9 cellular contexts compared by ENCODE assay signal in the genomic region with DNA sequence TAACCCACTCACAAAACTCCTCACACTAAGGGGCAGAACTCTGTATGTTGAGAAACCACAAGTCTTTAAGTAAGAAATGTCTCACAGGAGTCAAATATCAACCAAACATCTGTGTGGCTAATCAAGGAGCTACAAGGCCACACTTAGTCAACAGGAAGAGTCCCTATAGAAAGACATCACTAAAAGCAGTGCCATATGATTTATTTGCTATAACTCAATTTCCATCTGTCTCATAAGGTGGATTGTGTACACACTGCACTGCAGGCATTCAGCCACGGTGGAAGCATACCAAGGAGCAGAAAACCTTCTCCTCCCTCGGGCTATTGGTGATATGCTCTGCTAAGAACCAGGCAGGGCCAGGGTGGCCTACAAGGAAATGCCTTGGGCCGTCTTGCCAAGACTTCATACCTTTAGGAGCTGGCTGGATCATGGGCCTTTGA.
DNase-seq lines count a peak whose midpoint lies in the region; ATAC-seq lines count a peak whose summit lies in the region.
"Had no signal": no experiment of that assay in that cellular context is flagged by ENCODE, and none has a peak within 500 bp of the region (broad histone marks: within the 10 kb centered on the region; RNA-seq: fewer than 3 reads in every experiment).

No MANE protein-coding gene starts in this region.

- H3K27me3 Mint-ChIP-seq in stimulated activated memory B cell treated with anti-CD40 and anti-IgM and Interleukin-4, amounts not matched to agents 10 μg/mL and 1 μg/mL and 100 μg/mL, for 72 hours, result no peaks in the 10 kb centered on the region
- H3K27me3 Mint-ChIP-seq: activated CD4-positive, alpha-beta T cell treated with anti-CD3 and anti-CD28 coated beads, Interleukin-2, amount 10 ng/mL, durations not matched to agents 7 days and 5 days had no signal

- DNase-seq in RPMI7951 (ENCODE audit: low read depth) (peak; percentile 82), LoVo (ENCODE audit: low spot score) (no peak), left lobe of liver (ENCODE audit: low spot score) (no peak)
- DNase-seq in stimulated activated CD4-positive, alpha-beta T cell treated with anti-CD3 and anti-CD28 coated beads, Interleukin-12 subunit alpha, Interleukin-12 subunit beta, amount 100 ng/mL, for 4 hours, result no peak
- DNase-seq: activated CD4-positive, alpha-beta T cell treated with anti-CD3 and anti-CD28 coated beads, Interleukin-2, amount 10 ng/mL, durations not matched to agents 7 days and 5 days; GDM1 had no signal

- H3K4me1 Mint-ChIP-seq in stimulated activated memory B cell treated with anti-CD40 and anti-IgM and Interleukin-4, amounts not matched to agents 10 μg/mL and 1 μg/mL and 100 μg/mL, for 72 hours, result peaks cover 17% of the 10 kb centered on the region
- H3K4me1 Mint-ChIP-seq: activated CD4-positive, alpha-beta T cell treated with anti-CD3 and anti-CD28 coated beads, Interleukin-2, amount 10 ng/mL, durations not matched to agents 7 days and 5 days had no signal

- H3K9me3 Mint-ChIP-seq in stimulated activated memory B cell treated with anti-CD40 and anti-IgM and Interleukin-4, amounts not matched to agents 10 μg/mL and 1 μg/mL and 100 μg/mL, for 72 hours, result peaks cover 8% of the 10 kb centered on the region

- H3K36me3 Mint-ChIP-seq in stimulated activated memory B cell treated with anti-CD40 and anti-IgM and Interleukin-4, amounts not matched to agents 10 μg/mL and 1 μg/mL and 100 μg/mL, for 72 hours, result peaks cover 16% of the 10 kb centered on the region

- peak overlapping the region; percentile 17 for H3K27ac Mint-ChIP-seq in stimulated activated memory B cell treated with anti-CD40 and anti-IgM and Interleukin-4, amounts not matched to agents 10 μg/mL and 1 μg/mL and 100 μg/mL, for 72 hours
- H3K27ac Mint-ChIP-seq: activated CD4-positive, alpha-beta T cell treated with anti-CD3 and anti-CD28 coated beads, Interleukin-2, amount 10 ng/mL, durations not matched to agents 7 days and 5 days had no signal

- peak; percentile 69 for ATAC-seq in GM18907 (IDR thresholded peaks at IDR 0.05; ENCODE audit: unreplicated experiment)
- peak; percentile 54 for ATAC-seq in HG02884 (IDR thresholded peaks at IDR 0.05; ENCODE audit: unreplicated experiment)
- no peak for ATAC-seq in stimulated activated memory B cell treated with anti-CD40 and anti-IgM and Interleukin-4, amounts not matched to agents 10 μg/mL and 1 μg/mL and 100 μg/mL, for 72 hours
- no peak for ATAC-seq in left lobe of liver

- no peak overlapping the region for H3K4me3 Mint-ChIP-seq in stimulated activated memory B cell treated with anti-CD40 and anti-IgM and Interleukin-4, amounts not matched to agents 10 μg/mL and 1 μg/mL and 100 μg/mL, for 72 hours
- H3K4me3 Mint-ChIP-seq: activated CD4-positive, alpha-beta T cell treated with anti-CD3 and anti-CD28 coated beads, Interleukin-2, amount 10 ng/mL, durations not matched to agents 7 days and 5 days had no signal

Comparison
In these comparisons a context has a peak if more than half of its experiments do, and no peak if none do; other contexts are left out.
1. ATAC-seq: peak in GM18907 (single experiment) and HG02884 (single experiment); none in stimulated activated memory B cell treated with anti-CD40 and anti-IgM and Interleukin-4, amounts not matched to agents 10 μg/mL and 1 μg/mL and 100 μg/mL, for 72 hours (single experiment) and left lobe of liver (single experiment).